21 cellular contexts compared by ENCODE assay signal in genomic region chr1:24990796-24991195, GRCh38.
DNase-seq lines count a peak whose midpoint lies in the region; ATAC-seq lines count a peak whose summit lies in the region.
"Had no signal": no experiment of that assay in that cellular context is flagged by ENCODE, and none has a peak within 500 bp of the region (broad histone marks: within the 10 kb centered on the region; RNA-seq: fewer than 3 reads in every experiment).

No MANE protein-coding gene starts in this region.

- no peak overlapping the region for H2AK5ac ChIP-seq in neuronal stem cell (ENCODE audit: low read depth, low read length)

- no peak overlapping the region for H4K91ac ChIP-seq in neuronal stem cell (ENCODE audit: low read depth, low read length, poor library complexity)

- H3K9me3 Mint-ChIP-seq in activated CD4-positive, alpha-beta T cell treated with anti-CD3 and anti-CD28 coated beads, Interleukin-2, amount 10 ng/mL, durations not matched to agents 24 days and 14 days = no peaks in the 10 kb centered on the region
- H3K9me3 Mint-ChIP-seq in activated naive CD8-positive, alpha-beta T cell treated with anti-CD3 and anti-CD28 coated beads, Interleukin-2, amount 10 ng/mL, durations not matched to agents 7 days and 5 days = no peaks in the 10 kb centered on the region

- H3K23ac ChIP-seq in neuronal stem cell (ENCODE audit: low read depth, low read length, poor library complexity) = no peak overlapping the region

- H3K36me3 Mint-ChIP-seq in activated CD4-positive, alpha-beta T cell treated with anti-CD3 and anti-CD28 coated beads, Interleukin-2, amount 10 ng/mL, durations not matched to agents 24 days and 14 days (ENCODE audit: low read depth) = peaks cover 3% of the 10 kb centered on the region
- peaks cover 4% of the 10 kb centered on the region for H3K36me3 Mint-ChIP-seq in activated naive CD8-positive, alpha-beta T cell treated with anti-CD3 and anti-CD28 coated beads, Interleukin-2, amount 10 ng/mL, durations not matched to agents 7 days and 5 days

- POLR2A ChIA-PET in activated naive CD8-positive, alpha-beta T cell treated with anti-CD3 and anti-CD28 coated beads, Interleukin-2, amount 10 ng/mL, durations not matched to agents 7 days and 5 days (lab: Charles Lee) = interaction anchor here (1.4 to 17.6 kb wide), 9 partner anchors 8 to 44 kb away, joined by 3 to 266 read pairs (median 9); no protein-coding TSS in a partner anchor

- H3K27ac ChIP-seq in neuronal stem cell (replicated peaks; ENCODE audit: low read length) = no peak overlapping the region
- H3K27ac ChIP-seq: adrenal gland, epithelial cell of prostate, hepatocyte, neutrophil had no signal

- no peak overlapping the region for H3K4ac ChIP-seq in neuronal stem cell (ENCODE audit: low read length)

- peaks cover 0 to 26% (median 0%) of the 10 kb centered on the region in 3 experiments for H3K27me3 ChIP-seq in neuronal stem cell (ENCODE audit: control insufficient read depth in 3 of 3, insufficient read depth in 3 of 3, low read depth in 1 of 3, low read length in 3 of 3)
- H3K27me3 ChIP-seq: adrenal gland, hepatocyte had no signal

- peaks cover 80% of the 10 kb centered on the region for H3K4me1 Mint-ChIP-seq in activated CD4-positive, alpha-beta T cell treated with anti-CD3 and anti-CD28 coated beads, Interleukin-2, amount 10 ng/mL, durations not matched to agents 24 days and 14 days
- peaks cover 87% of the 10 kb centered on the region for H3K4me1 Mint-ChIP-seq in activated naive CD8-positive, alpha-beta T cell treated with anti-CD3 and anti-CD28 coated beads, Interleukin-2, amount 10 ng/mL, durations not matched to agents 7 days and 5 days

- intact Hi-C loops in activated CD4-positive, alpha-beta T cell treated with anti-CD3 and anti-CD28 coated beads, Interleukin-2, amount 10 ng/mL, durations not matched to agents 24 days and 14 days (cut with micrococcal nuclease) = loop anchor here (2.0 kb wide), 1 partner anchor 32 kb away; no protein-coding TSS in a partner anchor

- no peak overlapping the region for H3K9ac ChIP-seq in neuronal stem cell (ENCODE audit: low read depth, low read length, poor library complexity)

- H3K4me2 ChIP-seq in neuronal stem cell (ENCODE audit: insufficient read depth, low read length, poor library complexity, severe bottlenecking) = no peak overlapping the region
- H3K4me2 ChIP-seq: hepatocyte had no signal

- ATAC-seq in activated naive CD8-positive, alpha-beta T cell treated with anti-CD3 and anti-CD28 coated beads, Interleukin-2, amount 10 ng/mL, durations not matched to agents 7 days and 5 days (ENCODE audit: low read depth) = no peak
- ATAC-seq: mucosa of descending colon, Right ventricle myocardium inferior had no signal

- H3K14ac ChIP-seq in neuronal stem cell (ENCODE audit: low read length) = no peak overlapping the region

- no peak overlapping the region for H3K4me3 ChIP-seq in neuronal stem cell (ENCODE audit: low read length in 2 of 2)
- H3K4me3 ChIP-seq: adrenal gland, hepatocyte, mucosa of descending colon had no signal

- H4K8ac ChIP-seq in neuronal stem cell (ENCODE audit: low read depth, low read length) = no peak overlapping the region

- no peak overlapping the region for H2BK120ac ChIP-seq in neuronal stem cell (ENCODE audit: low read depth, low read length)

- H2AFZ ChIP-seq in neuronal stem cell (ENCODE audit: low read length) = no peak overlapping the region
- H2AFZ ChIP-seq: hepatocyte had no signal

- no peaks in the 10 kb centered on the region for H3K9me3 ChIP-seq in neuronal stem cell (replicated peaks in 1 of 2; ENCODE audit: control insufficient read depth in 2 of 2, insufficient read depth in 1 of 2, low read depth in 1 of 2, low read length in 2 of 2)
- H3K9me3 ChIP-seq: adrenal gland, mucosa of descending colon, neutrophil had no signal

- H3K4me3 Mint-ChIP-seq in activated CD4-positive, alpha-beta T cell treated with anti-CD3 and anti-CD28 coated beads, Interleukin-2, amount 10 ng/mL, durations not matched to agents 24 days and 14 days = no peak overlapping the region
- peak overlapping the region; percentile 72 for H3K4me3 Mint-ChIP-seq in activated naive CD8-positive, alpha-beta T cell treated with anti-CD3 and anti-CD28 coated beads, Interleukin-2, amount 10 ng/mL, durations not matched to agents 7 days and 5 days
- H3K4me3 Mint-ChIP-seq: B cell had no signal

- H3K79me1 ChIP-seq in neuronal stem cell (ENCODE audit: low read depth, low read length) = no peaks in the 10 kb centered on the region

- H3K27ac Mint-ChIP-seq in activated CD4-positive, alpha-beta T cell treated with anti-CD3 and anti-CD28 coated beads, Interleukin-2, amount 10 ng/mL, durations not matched to agents 24 days and 14 days = peak overlapping the region; percentile 100
- peak overlapping the region; percentile 96 for H3K27ac Mint-ChIP-seq in activated naive CD8-positive, alpha-beta T cell treated with anti-CD3 and anti-CD28 coated beads, Interleukin-2, amount 10 ng/mL, durations not matched to agents 7 days and 5 days

- peak overlapping the region; percentile 24 for H2BK12ac ChIP-seq in neuronal stem cell (ENCODE audit: low read length)

- in situ Hi-C loops in KBM-7 (cut with MboI; ENCODE audit: low pct_unique_long_range_greater_than_20kb, low sequenced_read_pairs) = no loop called here
- in situ Hi-C loops in G401 (cut with HindIII; ENCODE audit: low sequenced_read_pairs) = no loop called here

- WGBS in neuronal stem cell (ENCODE audit: extremely low coverage in 2 of 2, insufficient read length in 2 of 2, insufficient replicate concordance in 1 of 2), 2 donors = no CpG with 5 or more reads among the region's 6 CpGs

- H3K36me3 ChIP-seq in neuronal stem cell (replicated peaks in 1 of 2; ENCODE audit: control insufficient read depth in 2 of 2, insufficient read depth in 2 of 2, low read length in 2 of 2) = no peaks in the 10 kb centered on the region
- H3K36me3 ChIP-seq: adrenal gland, neutrophil had no signal

- no peaks in the 10 kb centered on the region for H3K27me3 Mint-ChIP-seq in activated CD4-positive, alpha-beta T cell treated with anti-CD3 and anti-CD28 coated beads, Interleukin-2, amount 10 ng/mL, durations not matched to agents 24 days and 14 days
- H3K27me3 Mint-ChIP-seq in activated naive CD8-positive, alpha-beta T cell treated with anti-CD3 and anti-CD28 coated beads, Interleukin-2, amount 10 ng/mL, durations not matched to agents 7 days and 5 days = no peaks in the 10 kb centered on the region
- H3K27me3 Mint-ChIP-seq: B cell had no signal

- H2BK5ac ChIP-seq in neuronal stem cell (ENCODE audit: low read length) = no peak overlapping the region

- DNase-seq in activated CD4-positive, alpha-beta T cell treated with anti-CD3 and anti-CD28 coated beads, Interleukin-2, amount 10 ng/mL, durations not matched to agents 24 days and 14 days = no peak
- no peak for DNase-seq in activated CD4-positive, alpha-beta T cell treated with anti-CD3 and anti-CD28 coated beads, Interleukin-2, amount 50 U/mL, for 4 hours
- DNase-seq in KBM-7 (peak; percentile 37), neuronal stem cell (ENCODE audit: low spot score) (no peak), G401 (ENCODE audit: low spot score) (no peak), NCI-H128 (lab: John Stamatoyannopoulos, UW; ENCODE audit: unreplicated experiment) (no peak), OCI-M1 (lab: John Stamatoyannopoulos, UW) (no peak)
- DNase-seq in activated naive CD8-positive, alpha-beta T cell treated with anti-CD3 and anti-CD28 coated beads, Interleukin-2, amount 10 ng/mL, durations not matched to agents 7 days and 5 days = no peak
- DNase-seq: activated CD4-positive, alpha-beta T cell treated with anti-CD3 and anti-CD28 coated beads, Interleukin-2, amount 50 U/mL, for 1 hour; adrenal gland; dermis blood vessel endothelial cell; GDM1; mucosa of descending colon; stimulated activated CD4-positive, alpha-beta T cell treated with anti-CD3 and anti-CD28 coated beads, Interleukin-4, amount 100 ng/mL, for 24 hours; substantia nigra; SW 1271 had no signal

- H2BK15ac ChIP-seq in neuronal stem cell (ENCODE audit: low read length) = peak overlapping the region; percentile 25

- peaks cover 0 to 8% of the 10 kb centered on the region in 2 donors for H3K4me1 ChIP-seq in neuronal stem cell (ENCODE audit: control insufficient read depth in 2 of 2, insufficient read depth in 1 of 2, low read depth in 1 of 2, low read length in 2 of 2)
- H3K4me1 ChIP-seq: adrenal gland had no signal

- H3K18ac ChIP-seq in neuronal stem cell (ENCODE audit: low read length) = no peak overlapping the region
